30 cellular contexts compared by ENCODE assay signal in genomic region chr4:121233982-121234381, GRCh38.
"Had no signal": no experiment of that assay in that cellular context is flagged by ENCODE, and none has a peak within 500 bp of the region (broad histone marks: within the 10 kb centered on the region; RNA-seq: fewer than 3 reads in every experiment).

No MANE protein-coding gene starts in this region.

- ATAC-seq: body of pancreas; gastroesophageal sphincter; left ventricle myocardium superior; right lobe of liver; stimulated activated naive CD8-positive, alpha-beta T cell treated with anti-CD3 and anti-CD28 coated beads, Interleukin-15, Interleukin-2, amounts not matched to agents 100 U/mL and 50 U/mL, for 24 hours had no signal

- H3K36me3 ChIP-seq: adrenal gland, colonic mucosa, gastroesophageal sphincter, ovary, right lobe of liver, transverse colon had no signal

- H3K27me3 ChIP-seq: adrenal gland, body of pancreas, colonic mucosa, dorsolateral prefrontal cortex, gastroesophageal sphincter, ovary, right lobe of liver, testis, transverse colon had no signal

- DNase-seq: activated CD4-positive, alpha-beta memory T cell treated with anti-CD3 and anti-CD28 coated beads for 36 hours; activated CD4-positive, alpha-beta T cell treated with anti-CD3 and anti-CD28 coated beads, Interleukin-2, amount 10 ng/mL, durations not matched to agents 24 days and 14 days; activated CD4-positive, CD25-positive, alpha-beta regulatory T cell treated with anti-CD3 and anti-CD28 coated beads, Interleukin-2, amount 50 U/mL, for 72 hours; activated CD8-positive, alpha-beta memory T cell treated with anti-CD3 and anti-CD28 coated beads, Interleukin-2, amount 50 U/mL, for 4 hours; activated effector memory CD4-positive, alpha-beta T cell treated with anti-CD3 and anti-CD28 coated beads, Interleukin-2, amount 50 U/mL, for 16 hours; activated naive CD4-positive, alpha-beta T cell treated with anti-CD3 and anti-CD28 coated beads for 36 hours; activated naive CD8-positive, alpha-beta T cell treated with anti-CD3 and anti-CD28 coated beads for 36 hours; activated T-cell treated with anti-CD3 and anti-CD28 coated beads, Interleukin-2, amount 50 U/mL, for 1 hour; adrenal gland; aorta; body of pancreas; colonic mucosa; dorsolateral prefrontal cortex; effector memory CD4-positive, alpha-beta T cell; erythroblast; hippocampal formation; left ventricle myocardium superior; ovary; right lobe of liver; stimulated activated CD4-positive, alpha-beta T cell treated with anti-CD3 and anti-CD28 coated beads, Interleukin-12 subunit alpha, Interleukin-12 subunit beta, amount 100 ng/mL, for 4 hours; stimulated activated CD4-positive, alpha-beta T cell treated with anti-CD3 and anti-CD28 coated beads, Interleukin-4, amount 100 ng/mL, for 1 hour; stimulated activated naive CD8-positive, alpha-beta T cell treated with anti-CD3 and anti-CD28 coated beads, Interleukin-15, Interleukin-2, amounts not matched to agents 100 U/mL and 50 U/mL, for 24 hours; T-helper 9 cell; testis; transverse colon had no signal

- FAIRE-seq: islet of Langerhans, TTC549 had no signal

- H3K4me1 ChIP-seq: adrenal gland, body of pancreas, colonic mucosa, gastroesophageal sphincter, right lobe of liver, testis had no signal

- H3K9me3 ChIP-seq: adrenal gland, body of pancreas, colonic mucosa, gastroesophageal sphincter, ovary, right lobe of liver, testis, transverse colon had no signal

- H3K27ac ChIP-seq: adrenal gland, body of pancreas, colonic mucosa, dorsolateral prefrontal cortex, gastroesophageal sphincter, ovary, right lobe of liver, skin epidermis, testis, transverse colon, VCaP had no signal

- H3K4me3 ChIP-seq: adrenal gland, body of pancreas, colonic mucosa, dorsolateral prefrontal cortex, gastroesophageal sphincter, ovary, right lobe of liver, skin epidermis, testis, transverse colon had no signal
